8 cellular contexts compared by ENCODE assay signal in genomic region chr5:135551593-135552447, GRCh38. TPM values are rescaled to one million over a fixed set of nuclear protein-coding genes. Genes with fewer than 3 reads are reported as not detected.
DNase-seq lines count a peak whose midpoint lies in the region; ATAC-seq and TF ChIP-seq lines count a peak whose summit lies in the region.

No MANE protein-coding gene starts in this region.

- H2AFZ ChIP-seq in KMS-11 (ENCODE audit: low read depth): no peak overlapping the region

- no peaks in the 10 kb centered on the region for H4K20me1 ChIP-seq in KMS-11 (ENCODE audit: insufficient read depth)

- H3K4me3 ChIP-seq in KMS-11 (IDR thresholded peaks at IDR 0.05; ENCODE audit: insufficient read depth, low read depth, low read length) (no peak overlapping the region), prostate gland (no peak overlapping the region)

- H3K27ac ChIP-seq in KMS-11 (no peak overlapping the region), prostate gland (no peak overlapping the region)

- WGBS in prostate gland: 38% methylated on average over 15 of the region's 15 CpGs

- DNase-seq in C1 segment of cervical spinal cord (lab: John Stamatoyannopoulos, UW) (peak in 11 of 14 donors; percentile 4 to 67 (median 27)), GM19240 (ENCODE audit: insufficient read length, low spot score) (peak; percentile 51), RPMI8226 (peak; percentile 74), glutamatergic neuron (peak; percentile 82), prostate gland (ENCODE audit: low spot score) (peak; percentile 75)
- DNase-seq in activated naive CD4-positive, alpha-beta T cell treated with anti-CD3 and anti-CD28 coated beads, Interleukin-2, amount 10 ng/mL, durations not matched to agents 7 days and 5 days: peak; percentile 78

- ATAC-seq in GM18858 (IDR thresholded peaks at IDR 0.05; ENCODE audit: unreplicated experiment): no peak

- H3K4me2 ChIP-seq in KMS-11: no peak overlapping the region

- H3K27me3 Mint-ChIP-seq in activated naive CD4-positive, alpha-beta T cell treated with anti-CD3 and anti-CD28 coated beads, Interleukin-2, amount 10 ng/mL, durations not matched to agents 7 days and 5 days: peaks cover 80% of the 10 kb centered on the region
- peaks cover 3% of the 10 kb centered on the region for H3K27me3 Mint-ChIP-seq in glutamatergic neuron (ENCODE audit: unreplicated experiment)

- H3K27ac Mint-ChIP-seq in activated naive CD4-positive, alpha-beta T cell treated with anti-CD3 and anti-CD28 coated beads, Interleukin-2, amount 10 ng/mL, durations not matched to agents 7 days and 5 days: no peak overlapping the region
- no peak overlapping the region for H3K27ac Mint-ChIP-seq in glutamatergic neuron (ENCODE audit: unreplicated experiment)

- no peak for TF ChIP-seq POLR2A in prostate gland (IDR thresholded peaks at IDR 0.05)

- H3K9me3 Mint-ChIP-seq in activated naive CD4-positive, alpha-beta T cell treated with anti-CD3 and anti-CD28 coated beads, Interleukin-2, amount 10 ng/mL, durations not matched to agents 7 days and 5 days: no peaks in the 10 kb centered on the region
- peaks cover 4% of the 10 kb centered on the region for H3K9me3 Mint-ChIP-seq in glutamatergic neuron (ENCODE audit: unreplicated experiment)

- H3K36me3 ChIP-seq in KMS-11 (ENCODE audit: insufficient read depth): no peaks in the 10 kb centered on the region
- no peaks in the 10 kb centered on the region for H3K36me3 ChIP-seq in prostate gland

- no peaks in the 10 kb centered on the region for H3K4me1 Mint-ChIP-seq in activated naive CD4-positive, alpha-beta T cell treated with anti-CD3 and anti-CD28 coated beads, Interleukin-2, amount 10 ng/mL, durations not matched to agents 7 days and 5 days
- H3K4me1 Mint-ChIP-seq in glutamatergic neuron (ENCODE audit: low read depth, unreplicated experiment): peaks cover 22% of the 10 kb centered on the region

- TF ChIP-seq CTCF in KMS-11 (conservative IDR thresholded peaks at IDR 0.05; ENCODE audit: low read depth, low read length) (peak; percentile 84), glutamatergic neuron (IDR thresholded peaks at IDR 0.05; ENCODE audit: partially characterized antibody, unreplicated experiment) (peak; percentile 86), prostate gland (IDR thresholded peaks at IDR 0.05) (peak; percentile 46 to 93 (median 83))

- CTCF ChIA-PET in activated naive CD4-positive, alpha-beta T cell treated with anti-CD3 and anti-CD28 coated beads, Interleukin-2, amount 10 ng/mL, durations not matched to agents 7 days and 5 days (lab: Charles Lee): interaction anchor here (0.7 to 11.2 kb wide), 20 partner anchors 11 to 279 kb away, joined by 3 to 415 read pairs (median 4); partner anchors contain the start of gene NEUROG1

- intact Hi-C loops in prostate gland (cut with DNase I): no loop called here

- H3K79me2 ChIP-seq in KMS-11 (ENCODE audit: insufficient read depth, low read depth): no peaks in the 10 kb centered on the region

- no peaks in the 10 kb centered on the region for H3K27me3 ChIP-seq in KMS-11 (ENCODE audit: insufficient read depth, low read depth)
- H3K27me3 ChIP-seq in prostate gland (replicated peaks; ENCODE audit: insufficient read depth): peaks cover 3% of the 10 kb centered on the region

- no peaks in the 10 kb centered on the region for H3K36me3 Mint-ChIP-seq in activated naive CD4-positive, alpha-beta T cell treated with anti-CD3 and anti-CD28 coated beads, Interleukin-2, amount 10 ng/mL, durations not matched to agents 7 days and 5 days
- no peaks in the 10 kb centered on the region for H3K36me3 Mint-ChIP-seq in glutamatergic neuron (ENCODE audit: unreplicated experiment)

- H3K4me1 ChIP-seq in KMS-11 (ENCODE audit: low read depth, poor library complexity, severe bottlenecking) (peaks cover 24% of the 10 kb centered on the region), prostate gland (replicated peaks) (no peaks in the 10 kb centered on the region)

- no peaks in the 10 kb centered on the region for H3K9me3 ChIP-seq in prostate gland

- no peak overlapping the region for H3K4me3 Mint-ChIP-seq in activated naive CD4-positive, alpha-beta T cell treated with anti-CD3 and anti-CD28 coated beads, Interleukin-2, amount 10 ng/mL, durations not matched to agents 7 days and 5 days
- H3K4me3 Mint-ChIP-seq in glutamatergic neuron (ENCODE audit: unreplicated experiment): no peak overlapping the region

- no peak overlapping the region for H3K9ac ChIP-seq in KMS-11

RNA-seq across cellular contexts. Expression of gene NEUROG1, which starts 16.1 kb away (rescaled TPM):
- 222 TPM for total RNA-seq in glutamatergic neuron (ENCODE audit: unreplicated experiment)
- not detected for total RNA-seq in prostate gland

RNA-seq across cellular contexts. Expression of gene CXCL14, which starts 27.0 kb away (rescaled TPM):
- 0.32 TPM for total RNA-seq in glutamatergic neuron (ENCODE audit: unreplicated experiment)
- total RNA-seq in prostate gland: 1 to 10 TPM; 2.2 to 2.4 TPM

Comparison
In these comparisons a context has a peak if more than half of its experiments do, and no peak if none do; other contexts are left out.
1. DNase-seq: peak in every context shown above with its lines; median percentile 82 in glutamatergic neuron; 78 in activated naive CD4-positive, alpha-beta T cell treated with anti-CD3 and anti-CD28 coated beads, Interleukin-2, amount 10 ng/mL, durations not matched to agents 7 days and 5 days; 75 in prostate gland; 74 in RPMI8226; 51 in GM19240; 27 in C1 segment of cervical spinal cord.
2. RNA of gene NEUROG1, which starts 16.1 kb away (total RNA-seq): 222 TPM in glutamatergic neuron (single experiment); not detected in prostate gland; every median in the first group is over 100 times any median in the second.
3. Peak in every context shown above with its lines, with median percentiles within 50 percentile points of each other: CTCF ChIP-seq.